In the genomic region with DNA sequence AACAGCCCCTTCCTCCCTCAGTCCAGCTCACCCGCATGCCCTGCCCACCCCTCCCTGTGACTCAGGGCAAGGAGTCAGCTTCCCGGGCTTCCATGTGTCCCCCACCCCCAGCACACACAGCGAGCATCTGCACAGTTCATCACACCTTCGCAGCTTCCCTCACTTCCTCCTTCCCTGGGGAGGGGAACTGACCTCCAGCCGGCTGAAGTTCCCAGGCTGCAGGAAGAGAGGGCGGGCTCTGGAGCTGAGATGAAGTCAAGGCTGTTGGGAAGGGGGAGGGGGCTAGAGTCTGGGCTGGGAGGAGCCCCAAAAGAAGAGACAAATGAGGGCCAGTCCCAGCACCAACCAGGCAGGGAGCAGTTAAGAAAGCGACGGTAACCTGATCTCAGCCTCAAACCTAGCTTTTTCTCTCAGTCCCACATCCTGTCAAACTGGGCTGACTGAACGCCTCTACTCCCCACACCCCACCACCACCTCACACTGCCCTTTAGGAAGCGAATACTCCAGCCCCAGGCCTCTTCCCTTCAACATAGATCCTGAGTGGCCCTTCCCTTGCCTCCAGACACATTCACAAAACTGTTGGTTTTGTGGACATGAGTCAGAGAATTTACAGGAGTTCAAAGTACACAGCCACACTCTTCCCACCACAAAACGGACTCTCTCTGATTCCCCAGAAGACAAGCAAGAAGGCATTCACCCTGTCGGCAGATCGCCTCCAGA, we compare ENCODE assay signal across 1 cellular context.
TF ChIP-seq lines count a peak whose summit lies in the region.

No MANE protein-coding gene starts in this region.

TF ChIP-seq in WTC11, 78 proteins besides CTCF, POLR2A, EP300 and RAD21 (continued from another document):
- TF ChIP-seq, protein P1, sequence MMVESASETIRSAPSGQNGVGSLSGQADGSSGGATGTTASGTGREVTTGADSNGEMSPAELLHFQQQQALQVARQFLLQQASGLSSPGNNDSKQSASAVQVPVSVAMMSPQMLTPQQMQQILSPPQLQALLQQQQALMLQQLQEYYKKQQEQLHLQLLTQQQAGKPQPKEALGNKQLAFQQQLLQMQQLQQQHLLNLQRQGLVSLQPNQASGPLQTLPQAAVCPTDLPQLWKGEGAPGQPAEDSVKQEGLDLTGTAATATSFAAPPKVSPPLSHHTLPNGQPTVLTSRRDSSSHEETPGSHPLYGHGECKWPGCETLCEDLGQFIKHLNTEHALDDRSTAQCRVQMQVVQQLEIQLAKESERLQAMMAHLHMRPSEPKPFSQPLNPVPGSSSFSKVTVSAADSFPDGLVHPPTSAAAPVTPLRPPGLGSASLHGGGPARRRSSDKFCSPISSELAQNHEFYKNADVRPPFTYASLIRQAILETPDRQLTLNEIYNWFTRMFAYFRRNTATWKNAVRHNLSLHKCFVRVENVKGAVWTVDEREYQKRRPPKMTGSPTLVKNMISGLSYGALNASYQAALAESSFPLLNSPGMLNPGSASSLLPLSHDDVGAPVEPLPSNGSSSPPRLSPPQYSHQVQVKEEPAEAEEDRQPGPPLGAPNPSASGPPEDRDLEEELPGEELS (CRISPR knock-in tag; IDR thresholded peaks at IDR 0.05), result 0 out of 2 replicates have a peak, but pooled peaks have one; percentile 34
TF ChIP-seq in WTC11: peak in this region for 5.
